Comparison of ENCODE assay signal across 8 cellular contexts in the genomic region with DNA sequence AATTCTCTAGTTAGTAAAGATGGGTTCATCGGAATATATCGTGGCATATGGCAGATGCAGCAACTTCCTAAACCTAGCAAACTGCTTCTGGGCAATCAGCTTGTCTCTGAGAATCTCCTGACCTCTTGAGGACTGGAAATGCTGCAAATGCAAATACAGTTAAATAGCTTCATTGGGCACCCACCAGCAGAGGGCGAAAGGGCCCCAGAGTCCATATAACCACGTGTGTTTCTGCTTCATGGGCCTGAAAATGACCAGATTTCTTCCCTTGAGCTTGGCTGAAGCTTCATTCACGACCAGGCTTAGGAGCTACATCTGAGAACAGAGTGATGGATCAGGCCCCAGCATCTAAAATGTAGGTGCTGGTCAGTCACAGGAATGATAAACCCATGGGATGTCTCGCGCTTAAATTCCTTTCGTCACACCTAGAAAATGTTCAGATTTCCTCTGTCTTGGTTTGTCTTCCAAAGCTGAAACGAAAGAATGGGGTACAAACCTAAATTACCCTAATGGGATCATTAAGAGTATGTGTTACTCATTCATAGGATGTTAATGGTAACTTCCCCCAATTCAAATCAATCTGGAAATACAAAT.
A peak's percentile ranks its signal among the peaks of the same experiment; 100 is the strongest.
DNase-seq lines count a peak whose midpoint lies in the region; ATAC-seq and TF ChIP-seq lines count a peak whose summit lies in the region.

No MANE protein-coding gene starts in this region.

- no peaks in the 10 kb centered on the region for H3K36me3 ChIP-seq in IMR-90 (ENCODE audit: control insufficient read depth, insufficient read depth, low read length)
- H3K36me3 ChIP-seq in SK-N-SH (replicated peaks in 1 of 2; ENCODE audit: control insufficient read depth in 1 of 2, insufficient read depth in 2 of 2, low read length in 1 of 2): no peaks in the 10 kb centered on the region

- no peaks in the 10 kb centered on the region for H3K9me2 ChIP-seq in SK-N-SH

- H3K23ac ChIP-seq in IMR-90 (ENCODE audit: low read depth, low read length): no peak overlapping the region

- H3K9me3 ChIP-seq in IMR-90 (ENCODE audit: control insufficient read depth, insufficient read depth, low read length) (peaks cover 26% of the 10 kb centered on the region), SK-N-SH (no peaks in the 10 kb centered on the region)

- H3K9me1 ChIP-seq in IMR-90 (ENCODE audit: insufficient read depth, low read length): no peaks in the 10 kb centered on the region

- 8% methylated on average over 2 of the region's 9 CpGs; no CpG with 5 or more reads in 1 of the 2 experiments for WGBS in IMR-90 (ENCODE audit: extremely low coverage in 2 of 2, insufficient read length in 1 of 2), 2 experiments
- 38% methylated on average over 9 of the region's 9 CpGs for WGBS in SK-N-SH (ENCODE audit: low lambda C conversion rate)

- no peak overlapping the region for H2AK5ac ChIP-seq in IMR-90 (ENCODE audit: low read depth, low read length)

- no peak overlapping the region for H3K18ac ChIP-seq in IMR-90 (ENCODE audit: low read depth, low read length)

- no peak overlapping the region for H3K4ac ChIP-seq in IMR-90 (ENCODE audit: low read depth, low read length)

- H2AFZ ChIP-seq in IMR-90 (replicated peaks; ENCODE audit: low read length, poor library complexity): no peak overlapping the region
- no peak overlapping the region for H2AFZ ChIP-seq in SK-N-SH (ENCODE audit: low read depth)

- no peak for TF ChIP-seq EP300 in SK-N-SH (IDR thresholded peaks at IDR 0.05; ENCODE audit: borderline replicate concordance in 1 of 2, low read depth in 1 of 2, low read length in 1 of 2)

- DNase-seq in Daoy (ENCODE audit: low read depth): peak; percentile 68
- no peak for DNase-seq in IMR-90
- peak; percentile 32 for DNase-seq in SK-N-SH
- DNase-seq in epithelial cell of esophagus (ENCODE audit: low read depth): peak; percentile 29
- peak; percentile 1 for DNase-seq in non-pigmented ciliary epithelial cell (ENCODE audit: low read depth)
- DNase-seq in activated CD4-positive, CD25-positive, alpha-beta regulatory T cell treated with anti-CD3 and anti-CD28 coated beads, Interleukin-2, amount 50 U/mL, for 72 hours: no peak

- H2AK9ac ChIP-seq in IMR-90 (replicated peaks; ENCODE audit: low read depth, low read length, poor library complexity): no peak overlapping the region

- no peak overlapping the region for H2BK120ac ChIP-seq in IMR-90 (ENCODE audit: low read depth, low read length)

- H2BK20ac ChIP-seq in IMR-90 (ENCODE audit: low read depth, low read length): no peak overlapping the region

- H3K27me3 ChIP-seq in IMR-90 (ENCODE audit: control insufficient read depth, insufficient read depth, low read length) (no peaks in the 10 kb centered on the region), SK-N-SH (ENCODE audit: insufficient read depth) (no peaks in the 10 kb centered on the region)

- H4K5ac ChIP-seq in IMR-90 (ENCODE audit: low read depth, low read length): no peak overlapping the region

- H3K4me2 ChIP-seq in IMR-90 (ENCODE audit: low read depth, low read length) (no peak overlapping the region), SK-N-SH (no peak overlapping the region)

- intact Hi-C loops in IMR-90 (cut with micrococcal nuclease): no loop called here

- in situ Hi-C loops in IMR-90 (cut with MboI; ENCODE audit: low sequenced_read_pairs): no loop called here

- no peaks in the 10 kb centered on the region for H3K79me2 ChIP-seq in SK-N-SH (ENCODE audit: insufficient read depth)

- no peak overlapping the region for H3K9ac ChIP-seq in IMR-90 (ENCODE audit: low read depth, low read length)
- no peak overlapping the region for H3K9ac ChIP-seq in SK-N-SH

- H4K20me1 ChIP-seq in IMR-90 (ENCODE audit: insufficient read depth, low read length): no peaks in the 10 kb centered on the region
- no peaks in the 10 kb centered on the region for H4K20me1 ChIP-seq in SK-N-SH (ENCODE audit: insufficient read depth)

- H3K27ac ChIP-seq in IMR-90 (ENCODE audit: insufficient read depth, low read length) (no peak overlapping the region), SK-N-SH (ENCODE audit: low read depth in 2 of 2, low read length in 1 of 2) (no peak overlapping the region)

- no TSS peak for BruUV-seq in IMR-90 (replicated peaks; lab: Mats Ljungman, UMichigan)

- H3K56ac ChIP-seq in IMR-90 (ENCODE audit: extremely low read depth, insufficient read depth, low read length): no peak overlapping the region

- TF ChIP-seq RAD21 in IMR-90 (IDR thresholded peaks at IDR 0.05; ENCODE audit: low read length) (peak; percentile 2; the same call in 1 of the 2 replicates), SK-N-SH (IDR thresholded peaks at IDR 0.05; ENCODE audit: low read length) (peak; percentile 56)

- no peak for TF ChIP-seq POLR2A in IMR-90 (IDR thresholded peaks at IDR 0.05; ENCODE audit: low read depth, low read length)

- no peak for ATAC-seq in IMR-90 (ENCODE audit: low read depth)
- ATAC-seq in HG03521 (IDR thresholded peaks at IDR 0.05; ENCODE audit: unreplicated experiment): no peak
- no peak for ATAC-seq in GM19035 (IDR thresholded peaks at IDR 0.05; ENCODE audit: unreplicated experiment)

- H3F3A ChIP-seq in SK-N-SH (replicated peaks; ENCODE audit: insufficient read depth): no peaks in the 10 kb centered on the region

- H3K79me1 ChIP-seq in IMR-90 (ENCODE audit: low read depth in 1 of 2, low read length in 2 of 2): no peaks in the 10 kb centered on the region

- TF ChIP-seq CTCF in IMR-90 (conservative IDR thresholded peaks at IDR 0.05; ENCODE audit: low read depth, low read length) (no peak), SK-N-SH (IDR thresholded peaks at IDR 0.05) (peak; percentile 57), epithelial cell of esophagus (IDR thresholded peaks at IDR 0.05; ENCODE audit: insufficient read depth, low read depth, low read length, missing control alignments) (peak; percentile 13)

- no peak overlapping the region for H4K8ac ChIP-seq in IMR-90 (ENCODE audit: low read depth in 2 of 2, low read length in 2 of 2)

- CTCF ChIA-PET in IMR-90 (lab: Yijun Ruan, JAX): no interaction called here
- CTCF ChIA-PET in SK-N-SH (lab: Yijun Ruan, JAX): interaction anchor here (0.6 to 6.6 kb wide), 16 partner anchors 9 to 1475 kb away, joined by 3 to 57 read pairs (median 6); no protein-coding TSS in a partner anchor

- H3K4me3 ChIP-seq in IMR-90 (ENCODE audit: insufficient read depth, low read depth, low read length): no peak overlapping the region
- no peak overlapping the region; a peak in 1 of 4 replicates for H3K4me3 ChIP-seq in SK-N-SH (ENCODE audit: low read depth in 2 of 2, low read length in 1 of 2)
- H3K4me3 ChIP-seq in epithelial cell of esophagus (ENCODE audit: low read length): no peak overlapping the region

- dilution Hi-C loops in IMR-90 (cut with HindIII; ENCODE audit: low sequenced_read_pairs, unreplicated experiment): no loop called here

- H3K4me1 ChIP-seq in IMR-90 (ENCODE audit: control insufficient read depth, insufficient read depth, low read length): no peaks in the 10 kb centered on the region
- H3K4me1 ChIP-seq in SK-N-SH (ENCODE audit: control insufficient read depth in 1 of 2, insufficient read depth in 2 of 2, low read depth in 1 of 2, low read length in 1 of 2): no peaks in the 10 kb centered on the region; a peak in 1 of 4 replicates

- no peak overlapping the region for H2BK15ac ChIP-seq in IMR-90 (ENCODE audit: low read depth, low read length)

- no peak overlapping the region for H4K91ac ChIP-seq in IMR-90 (ENCODE audit: insufficient read depth, low read depth, low read length)

- no peak overlapping the region for H3K14ac ChIP-seq in IMR-90 (replicated peaks; ENCODE audit: low read depth, low read length)

- no peak overlapping the region for H2BK5ac ChIP-seq in IMR-90 (ENCODE audit: low read depth, low read length, poor library complexity, severe bottlenecking)

- POLR2A ChIA-PET in IMR-90 (lab: Charles Lee; ENCODE audit: unreplicated experiment): no interaction called here
- POLR2A ChIA-PET in SK-N-SH (lab: Yijun Ruan, JAX): no interaction called here

TF ChIP-seq in IMR-90, 13 proteins besides CTCF, POLR2A, EP300 and RAD21:
- TF ChIP-seq MAZ (IDR thresholded peaks at IDR 0.05; ENCODE audit: borderline replicate concordance, low read depth, low read length): no peak
- 0 out of 2 replicates have a peak, but pooled peaks have one; percentile 3 for TF ChIP-seq SMC3 (IDR thresholded peaks at IDR 0.05; ENCODE audit: low read depth, low read length)
TF ChIP-seq in IMR-90: peak in this region for 1.

TF ChIP-seq in SK-N-SH, 30 proteins besides CTCF, POLR2A, EP300 and RAD21 (continues in another document):
- TF ChIP-seq RXRA (IDR thresholded peaks at IDR 0.05; ENCODE audit: borderline replicate concordance, low read depth): no peak
- TF ChIP-seq FOXM1 (IDR thresholded peaks at IDR 0.05; ENCODE audit: low read depth): no peak
- TF ChIP-seq, protein P1, sequence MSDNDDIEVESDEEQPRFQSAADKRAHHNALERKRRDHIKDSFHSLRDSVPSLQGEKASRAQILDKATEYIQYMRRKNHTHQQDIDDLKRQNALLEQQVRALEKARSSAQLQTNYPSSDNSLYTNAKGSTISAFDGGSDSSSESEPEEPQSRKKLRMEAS (IDR thresholded peaks at IDR 0.05; ENCODE audit: low read depth): peak; percentile 51; the same call in 1 of the 2 replicates
- TF ChIP-seq, protein P2, sequence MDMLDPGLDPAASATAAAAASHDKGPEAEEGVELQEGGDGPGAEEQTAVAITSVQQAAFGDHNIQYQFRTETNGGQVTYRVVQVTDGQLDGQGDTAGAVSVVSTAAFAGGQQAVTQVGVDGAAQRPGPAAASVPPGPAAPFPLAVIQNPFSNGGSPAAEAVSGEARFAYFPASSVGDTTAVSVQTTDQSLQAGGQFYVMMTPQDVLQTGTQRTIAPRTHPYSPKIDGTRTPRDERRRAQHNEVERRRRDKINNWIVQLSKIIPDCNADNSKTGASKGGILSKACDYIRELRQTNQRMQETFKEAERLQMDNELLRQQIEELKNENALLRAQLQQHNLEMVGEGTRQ (IDR thresholded peaks at IDR 0.05; ENCODE audit: borderline replicate concordance, low read depth, low read length): no peak
- TF ChIP-seq MXI1 (IDR thresholded peaks at IDR 0.05; ENCODE audit: low read depth, low read length): no peak
- peak; percentile 41; the same call in 1 of the 2 replicates for TF ChIP-seq SMC3 (IDR thresholded peaks at IDR 0.05; ENCODE audit: low read depth, low read length)

Comparison
In these comparisons a context has a peak if more than half of its experiments do, and no peak if none do; other contexts are left out.
1. DNase-seq: peak in Daoy (single experiment), SK-N-SH (single experiment), epithelial cell of esophagus (single experiment) and non-pigmented ciliary epithelial cell (single experiment); none in IMR-90 (single experiment) and activated CD4-positive, CD25-positive, alpha-beta regulatory T cell treated with anti-CD3 and anti-CD28 coated beads, Interleukin-2, amount 50 U/mL, for 72 hours (single experiment).